ENCODE assay signal across 15 cellular contexts in the genomic region with DNA sequence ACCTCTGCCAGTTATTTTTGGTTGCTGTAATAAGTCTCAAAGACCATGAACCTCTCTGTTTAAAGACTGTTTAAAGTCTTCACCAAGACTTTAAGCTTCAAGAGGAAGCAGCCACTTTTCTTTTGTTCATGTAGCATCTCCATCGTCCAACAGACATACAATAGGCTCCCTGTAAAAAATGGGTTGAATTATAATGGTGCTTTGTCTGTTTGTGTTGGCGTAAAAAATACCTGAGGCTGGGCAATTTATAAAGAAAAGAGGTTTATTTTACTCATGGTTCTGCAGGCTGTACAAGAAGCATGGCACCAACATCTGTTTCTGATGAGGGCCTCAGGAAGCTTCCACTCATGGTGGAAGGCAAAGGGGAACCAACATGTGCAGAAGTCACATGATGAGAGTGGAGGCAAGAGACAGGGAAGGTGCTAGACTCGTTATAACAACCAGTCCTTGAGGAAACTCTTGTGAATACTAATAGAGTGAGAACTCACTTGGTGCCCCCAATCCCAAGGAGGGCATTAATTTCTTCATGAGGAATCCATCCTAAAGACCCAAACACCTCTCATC.
"Had no signal": no experiment of that assay in that cellular context is flagged by ENCODE, and none has a peak within 500 bp of the region (broad histone marks: within the 10 kb centered on the region; RNA-seq: fewer than 3 reads in every experiment).

No MANE protein-coding gene starts in this region.

- ATAC-seq: activated T-helper 17 cell treated with anti-CD3 and anti-CD28 coated beads, Interleukin-2, amount 50 U/mL, for 72 hours; heart right ventricle; left colon; mucosa of descending colon; naive thymus-derived CD8-positive, alpha-beta T cell; stimulated activated naive CD8-positive, alpha-beta T cell treated with anti-CD3 and anti-CD28 coated beads, Interleukin-15, Interleukin-2, amounts not matched to agents 100 U/mL and 50 U/mL, for 24 hours had no signal

- DNase-seq: activated CD4-positive, alpha-beta T cell treated with anti-CD3 and anti-CD28 coated beads, Interleukin-2, amount 50 U/mL, for 48 hours; activated naive CD4-positive, alpha-beta T cell treated with Interleukin-2 at 50 U/mL for 16 hours; caudate nucleus; cortex of kidney; effector CD4-positive, alpha-beta T cell; heart right ventricle; left colon; mucosa of descending colon; naive thymus-derived CD8-positive, alpha-beta T cell; small intestine; stimulated activated naive CD8-positive, alpha-beta T cell treated with anti-CD3 and anti-CD28 coated beads, Interleukin-15, Interleukin-2, amounts not matched to agents 100 U/mL and 50 U/mL, for 24 hours; upper lobe of left lung had no signal

- H3K27me3 ChIP-seq: heart right ventricle, suprapubic skin, upper lobe of left lung had no signal

- H3K4me3 ChIP-seq: heart right ventricle, mucosa of descending colon, suprapubic skin, upper lobe of left lung had no signal

- H3K4me1 ChIP-seq: suprapubic skin had no signal

- H3K36me3 ChIP-seq: heart right ventricle, suprapubic skin, upper lobe of left lung had no signal

- H3K27ac ChIP-seq: suprapubic skin, VCaP had no signal
